In genomic region chrX:107447642-107448041, GRCh38 we compare ENCODE assay signal across 22 cellular contexts. TPM values are rescaled to one million over a fixed set of nuclear protein-coding genes. Genes with fewer than 3 reads are reported as not detected.
"Had no signal": no experiment of that assay in that cellular context is flagged by ENCODE, and none has a peak within 500 bp of the region (broad histone marks: within the 10 kb centered on the region; RNA-seq: fewer than 3 reads in every experiment).

No MANE protein-coding gene starts in this region.

- H3K4me3 Mint-ChIP-seq: activated CD4-positive, alpha-beta T cell treated with anti-CD3 and anti-CD28 coated beads, Interleukin-2, amount 10 ng/mL, durations not matched to agents 7 days and 5 days; activated CD8-positive, alpha-beta T cell treated with anti-CD3 and anti-CD28 coated beads for 36 hours had no signal

- H3K9me3 ChIP-seq: gastroesophageal sphincter, heart left ventricle, lower lobe of right lung, mucosa of descending colon, ovary, prostate gland, suprapubic skin, tibial nerve had no signal

- H3K27me3 ChIP-seq: ovary had no signal

- H3K36me3 Mint-ChIP-seq: activated naive CD4-positive, alpha-beta T cell treated with anti-CD3 and anti-CD28 coated beads, Interleukin-2, amount 50 U/mL, for 72 hours had no signal

- H3K27ac Mint-ChIP-seq: activated CD4-positive, alpha-beta T cell treated with anti-CD3 and anti-CD28 coated beads, Interleukin-2, amount 10 ng/mL, durations not matched to agents 7 days and 5 days; activated CD8-positive, alpha-beta T cell treated with anti-CD3 and anti-CD28 coated beads for 36 hours; activated naive CD4-positive, alpha-beta T cell treated with anti-CD3 and anti-CD28 coated beads, Interleukin-2, amount 50 U/mL, for 72 hours had no signal

- DNase-seq: activated CD4-positive, alpha-beta T cell treated with anti-CD3 and anti-CD28 coated beads, Interleukin-2, amount 10 ng/mL, durations not matched to agents 7 days and 5 days; activated CD4-positive, CD25-positive, alpha-beta regulatory T cell treated with anti-CD3 and anti-CD28 coated beads, Interleukin-2, amount 50 U/mL, for 72 hours; activated CD8-positive, alpha-beta T cell treated with anti-CD3 and anti-CD28 coated beads for 36 hours; aorta; central memory CD4-positive, alpha-beta T cell; dermis blood vessel endothelial cell; effector CD8-positive, alpha-beta T cell; heart left ventricle; kidney; lower lobe of right lung; mesendoderm; mucosa of descending colon; naive B cell; ovary; stimulated activated CD4-positive, alpha-beta T cell treated with anti-CD3 and anti-CD28 coated beads, Interleukin-4, amount 100 ng/mL, for 24 hours; stimulated activated naive CD4-positive, alpha-beta T cell treated with Interleukin-2 at 50 U/mL for 16 hours; WERI-Rb-1 had no signal

- H3K36me3 ChIP-seq: gastroesophageal sphincter, heart left ventricle, lower lobe of right lung, ovary, prostate gland, suprapubic skin, tibial nerve, WERI-Rb-1 had no signal

- H3K9me3 Mint-ChIP-seq: activated CD4-positive, alpha-beta T cell treated with anti-CD3 and anti-CD28 coated beads, Interleukin-2, amount 10 ng/mL, durations not matched to agents 7 days and 5 days; activated CD8-positive, alpha-beta T cell treated with anti-CD3 and anti-CD28 coated beads for 36 hours; activated naive CD4-positive, alpha-beta T cell treated with anti-CD3 and anti-CD28 coated beads, Interleukin-2, amount 50 U/mL, for 72 hours had no signal

- H3K4me3 ChIP-seq: gastroesophageal sphincter, lower lobe of right lung, mucosa of descending colon, ovary, prostate gland, suprapubic skin, tibial nerve had no signal

- H3K4me1 ChIP-seq: lower lobe of right lung, prostate gland had no signal

- H3K27ac ChIP-seq: gastroesophageal sphincter, heart left ventricle, lower lobe of right lung, prostate gland, suprapubic skin, tibial nerve, WERI-Rb-1 had no signal

RNA-seq across cellular contexts. Expression of gene FRMPD3, which starts 1.8 kb away (rescaled TPM):
- total RNA-seq: activated CD4-positive, alpha-beta T cell treated with anti-CD3 and anti-CD28 coated beads, Interleukin-2, amount 10 ng/mL, durations not matched to agents 7 days and 5 days; activated CD8-positive, alpha-beta T cell treated with anti-CD3 and anti-CD28 coated beads for 36 hours; activated naive CD4-positive, alpha-beta T cell treated with anti-CD3 and anti-CD28 coated beads, Interleukin-2, amount 50 U/mL, for 72 hours; dermis blood vessel endothelial cell; suprapubic skin; tibial nerve had no signal
- polyA plus RNA-seq: aorta had no signal
